In genomic region chr5:127975961-127976360, GRCh38 we compare ENCODE assay signal across 1 cellular context.
TF ChIP-seq lines count a peak whose summit lies in the region.

No MANE protein-coding gene starts in this region.

TF ChIP-seq in HCT116, 20 proteins besides CTCF, POLR2A, EP300 and RAD21 (continued from another document):
- TF ChIP-seq REST (IDR thresholded peaks at IDR 0.05; ENCODE audit: low read depth) (no peak), EZH2 (IDR thresholded peaks at IDR 0.05) (no peak), ZFX (IDR thresholded peaks at IDR 0.05) (no peak), CEBPB (IDR thresholded peaks at IDR 0.05; ENCODE audit: low read depth) (no peak), MAX (IDR thresholded peaks at IDR 0.05) (no peak), CBX3 (IDR thresholded peaks at IDR 0.05; ENCODE audit: low read depth) (no peak), POLR2AphosphoS5 (IDR thresholded peaks at IDR 0.05; ENCODE audit: low read depth, low read length) (no peak), EZH2phosphoT487 (IDR thresholded peaks at IDR 0.05; ENCODE audit: borderline replicate concordance) (no peak), SP1 (IDR thresholded peaks at IDR 0.05; ENCODE audit: low read depth) (no peak), ELF1 (IDR thresholded peaks at IDR 0.05; ENCODE audit: borderline replicate concordance, low read depth) (no peak), TCF7L2 (IDR thresholded peaks at IDR 0.05; ENCODE audit: borderline replicate concordance, extremely low read depth, insufficient read depth, insufficient read length) (no peak), ATF3 (IDR thresholded peaks at IDR 0.05) (no peak), ZNF274 (IDR thresholded peaks at IDR 0.05; ENCODE audit: low read depth, low read length) (no peak), SRF (IDR thresholded peaks at IDR 0.05; ENCODE audit: low read depth) (no peak)
